In genomic region chr3:185317674-185318073, GRCh38 we compare ENCODE assay signal across 13 cellular contexts. TPM values are rescaled to one million over a fixed set of nuclear protein-coding genes. Genes with fewer than 3 reads are reported as not detected.
DNase-seq lines count a peak whose midpoint lies in the region; ATAC-seq, FAIRE-seq and TF ChIP-seq lines count a peak whose summit lies in the region.
"Had no signal": no experiment of that assay in that cellular context is flagged by ENCODE, and none has a peak within 500 bp of the region (broad histone marks: within the 10 kb centered on the region; RNA-seq: fewer than 3 reads in every experiment).

No MANE protein-coding gene starts in this region.

- H3K9me2 ChIP-seq in PC-9 (ENCODE audit: insufficient read depth), result no peaks in the 10 kb centered on the region; the same call in 1 of the 2 replicates
- H3K9me2 ChIP-seq: SK-N-SH had no signal

- no peaks in the 10 kb centered on the region for H3K36me3 ChIP-seq in PC-9 (ENCODE audit: low read depth)

- ATAC-seq in A549, result peak in 1 of 2 experiments; percentile 48; a peak in 3 of 6 replicates
- ATAC-seq in GM18519 (IDR thresholded peaks at IDR 0.05; ENCODE audit: low FRiP score, unreplicated experiment), result no peak
- ATAC-seq in GM18868 (IDR thresholded peaks at IDR 0.05; ENCODE audit: unreplicated experiment), result no peak
- ATAC-seq: activated CD4-positive, alpha-beta T cell treated with anti-CD3 and anti-CD28 coated beads for 36 hours had no signal

- POLR2A ChIA-PET in A549 (lab: Yijun Ruan, JAX) (interaction anchor here (0.6 to 0.8 kb wide), 2 partner anchors 13 to 18 kb away, joined by 3 read pairs; no protein-coding TSS in a partner anchor), PC-9 (lab: Charles Lee; ENCODE audit: unreplicated experiment) (interaction anchor here (0.5 to 1.0 kb wide), 5 partner anchors 11 to 577 kb away, joined by 3 to 10 read pairs (median 3); no protein-coding TSS in a partner anchor)

- no peak for TF ChIP-seq EP300 in A549 (IDR thresholded peaks at IDR 0.05)

- H4K20me1 ChIP-seq in PC-9 (ENCODE audit: insufficient read depth), result no peaks in the 10 kb centered on the region

- DNase-seq in A549 (ENCODE audit: low read depth in 1 of 2, low spot score in 1 of 2), result peak in 1 of 2 experiments; percentile 46
- peak in 1 of 2 experiments; percentile 80 for DNase-seq in PC-9
- DNase-seq in epithelial cell of esophagus (ENCODE audit: low read depth), result peak; percentile 62
- no peak for DNase-seq in mesothelial cell of epicardium (ENCODE audit: low spot score in 2 of 2, unreplicated experiment in 2 of 2)
- DNase-seq in hepatic stellate cell (ENCODE audit: low spot score), result no peak
- no peak for DNase-seq in NCI-H1694 (lab: John Stamatoyannopoulos, UW)
- DNase-seq: activated CD4-positive, alpha-beta T cell treated with anti-CD3 and anti-CD28 coated beads for 36 hours; cerebellar nuclear complex; NCI-H446 treated with DMSO at 0.1 percent for 48 hours; SK-N-SH had no signal

- H3K36me3 Mint-ChIP-seq in mesothelial cell of epicardium, result peaks cover 2% of the 10 kb centered on the region
- H3K36me3 Mint-ChIP-seq: memory B cell had no signal

- CTCF ChIA-PET in A549 (lab: Yijun Ruan, JAX), result interaction anchor here (1.3 kb wide), 1 partner anchor 242 kb away, joined by 5 read pairs; no protein-coding TSS in a partner anchor
- CTCF ChIA-PET in PC-9 (lab: Charles Lee), result interaction anchor here (0.6 to 0.9 kb wide), 2 partner anchors 9 to 15 kb away, joined by 3 to 5 read pairs; no protein-coding TSS in a partner anchor

- H3K27me3 Mint-ChIP-seq in mesothelial cell of epicardium (ENCODE audit: low read depth), result no peaks in the 10 kb centered on the region
- H3K27me3 Mint-ChIP-seq: activated CD4-positive, alpha-beta T cell treated with anti-CD3 and anti-CD28 coated beads for 36 hours; memory B cell had no signal

- H3K27me3 ChIP-seq in PC-9 (ENCODE audit: insufficient read depth, low read depth), result no peaks in the 10 kb centered on the region

- H3K4me2 ChIP-seq in A549, result peak overlapping the region; percentile 73
- peak overlapping the region; percentile 66 for H3K4me2 ChIP-seq in PC-9
- H3K4me2 ChIP-seq: SK-N-SH had no signal

- H2AFZ ChIP-seq in PC-9, result peak overlapping the region; percentile 70; the same call in 1 of the 2 replicates

- no peaks in the 10 kb centered on the region for H3K79me2 ChIP-seq in PC-9 (ENCODE audit: low read depth)

- H3K27ac Mint-ChIP-seq in mesothelial cell of epicardium, result peak overlapping the region; percentile 94
- H3K27ac Mint-ChIP-seq: activated CD4-positive, alpha-beta T cell treated with anti-CD3 and anti-CD28 coated beads for 36 hours; memory B cell had no signal

- no peak for TF ChIP-seq POLR2A in A549 (IDR thresholded peaks at IDR 0.05; ENCODE audit: low read length)

- H3K4me3 ChIP-seq in A549 (peak overlapping the region; percentile 12; the same call in 2 of the 3 replicates), PC-9 (peak overlapping the region; percentile 28), epithelial cell of esophagus (ENCODE audit: low read length) (no peak overlapping the region)

- H3F3A ChIP-seq in PC-9 (ENCODE audit: insufficient read depth, low read depth), result peaks cover 26% of the 10 kb centered on the region

- WGBS in A549 (ENCODE audit: missing lambda C conversion rate), result 0% methylated on average over 3 of the region's 3 CpGs

- peak overlapping the region; percentile 2 for H3K4me3 Mint-ChIP-seq in mesothelial cell of epicardium
- H3K4me3 Mint-ChIP-seq: activated CD4-positive, alpha-beta T cell treated with anti-CD3 and anti-CD28 coated beads for 36 hours; memory B cell had no signal

- no peaks in the 10 kb centered on the region for H3K9me3 ChIP-seq in A549
- H3K9me3 ChIP-seq in PC-9 (ENCODE audit: insufficient read depth, low read depth), result no peaks in the 10 kb centered on the region
- H3K9me3 ChIP-seq: SK-N-SH had no signal

- TF ChIP-seq RAD21 in A549 (conservative IDR thresholded peaks at IDR 0.05 in 1 of 2, IDR thresholded peaks at IDR 0.05 in 1 of 2), result no peak

- H3K27ac ChIP-seq in A549 (peak overlapping the region; percentile 84 to 86), PC-9 (peak overlapping the region; percentile 98)

- no peaks in the 10 kb centered on the region for H3K9me3 Mint-ChIP-seq in mesothelial cell of epicardium
- H3K9me3 Mint-ChIP-seq: memory B cell had no signal

- TSS peak; percentile 99 for BruUV-seq in PC-9 (replicated peaks; lab: Mats Ljungman, UMichigan)

- H3K4me1 ChIP-seq in A549, result peaks cover 28% of the 10 kb centered on the region
- peaks cover 34% of the 10 kb centered on the region for H3K4me1 ChIP-seq in PC-9 (replicated peaks; ENCODE audit: insufficient read depth)

- peaks cover 21% of the 10 kb centered on the region for H3K4me1 Mint-ChIP-seq in mesothelial cell of epicardium

- intact Hi-C loops in PC-9 (cut with micrococcal nuclease; ENCODE audit: unreplicated experiment), result loop anchor here (1.0 to 5.0 kb wide), 7 partner anchors 13 to 245 kb away; partner anchors contain the start of genes MAP3K13 and TMEM41A

- no peak for TF ChIP-seq CTCF in A549 (IDR thresholded peaks at IDR 0.05)
- TF ChIP-seq CTCF in PC-9 (conservative IDR thresholded peaks at IDR 0.05), result no peak
- no peak for TF ChIP-seq CTCF in epithelial cell of esophagus (IDR thresholded peaks at IDR 0.05; ENCODE audit: insufficient read depth, low read depth, low read length, missing control alignments)
- no peak for TF ChIP-seq CTCF in mesothelial cell of epicardium (IDR thresholded peaks at IDR 0.05; ENCODE audit: unreplicated experiment)

- FAIRE-seq in A549 (lab: Jason Lieb, UNC), result no peak

TF ChIP-seq in A549, 52 proteins besides CTCF, POLR2A, EP300 and RAD21:
- no peak for TF ChIP-seq RCOR1 (IDR thresholded peaks at IDR 0.05; ENCODE audit: low read depth, low read length)
- peak in 1 of 2 experiments; percentile 43; a peak in 1 of 4 replicates for TF ChIP-seq CEBPB (IDR thresholded peaks at IDR 0.05)

RNA-seq across cellular contexts. Expression of gene MAP3K13, which starts 45.3 kb away (rescaled TPM):
- polyA plus RNA-seq in A549 (2011; rRNA removed) (19.9 and 23.2 TPM in 2 replicates), A549 (2017; fragmentation: RNase III; extraction: RNeasy Plus Mini Kit Qiagen cat#74134 plus additional on column Dnase treatment) (15.8 to 16.3 TPM (median 15.9 TPM) in 3 replicates)
- 6.5 and 6.9 TPM in 2 replicates for polyA plus RNA-seq in A549 (2012; cell fraction: cytosol; rRNA removed)
- 1.4 and 2.1 TPM in 2 replicates for polyA plus RNA-seq in A549 (2012; cell fraction: nucleus; rRNA removed)
- polyA minus RNA-seq in A549 (2011; rRNA and poly(A)+ RNA removed), result 14.9 and 16.2 TPM in 2 replicates
- total RNA-seq in PC-9 (2021) (42.2 and 65.5 TPM in 2 replicates), mesothelial cell of epicardium (40.3 to 42.7 TPM (median 40.3 TPM) in 3 replicates)
